Comparison of ENCODE assay signal across 18 cellular contexts in genomic region chr6:90026216-90026615, GRCh38.
DNase-seq lines count a peak whose midpoint lies in the region; ATAC-seq, FAIRE-seq and TF ChIP-seq lines count a peak whose summit lies in the region.
"Had no signal": no experiment of that assay in that cellular context is flagged by ENCODE, and none has a peak within 500 bp of the region (broad histone marks: within the 10 kb centered on the region; RNA-seq: fewer than 3 reads in every experiment).

No MANE protein-coding gene starts in this region.

- ATAC-seq in activated CD8-positive, alpha-beta memory T cell treated with anti-CD3 and anti-CD28 coated beads, Interleukin-2, amount 10 ng/mL, durations not matched to agents 7 days and 5 days = no peak
- ATAC-seq in psoas muscle (peak in 1 of 4 donors; percentile 5), HG03378 (IDR thresholded peaks at IDR 0.05; ENCODE audit: unreplicated experiment) (no peak), GM19328 (IDR thresholded peaks at IDR 0.05; ENCODE audit: unreplicated experiment) (no peak), Right ventricle myocardium superior (ENCODE audit: poor library complexity) (no peak)
- ATAC-seq: GM23338 had no signal

- peak overlapping the region; percentile 0 for H3K4me3 Mint-ChIP-seq in activated CD8-positive, alpha-beta memory T cell treated with anti-CD3 and anti-CD28 coated beads, Interleukin-2, amount 10 ng/mL, durations not matched to agents 7 days and 5 days
- H3K4me3 Mint-ChIP-seq: GM23338 had no signal

- H3K9me3 ChIP-seq in SJSA1 (replicated peaks) = no peaks in the 10 kb centered on the region
- no peaks in the 10 kb centered on the region for H3K9me3 ChIP-seq in psoas muscle

- no peak for DNase-seq in activated CD8-positive, alpha-beta memory T cell treated with anti-CD3 and anti-CD28 coated beads, Interleukin-2, amount 10 ng/mL, durations not matched to agents 7 days and 5 days
- DNase-seq in activated CD8-positive, alpha-beta memory T cell treated with anti-CD3 and anti-CD28 coated beads, Interleukin-2, amount 50 U/mL, for 48 hours = no peak
- DNase-seq in SJSA1 (ENCODE audit: low read depth in 1 of 2, low spot score in 2 of 2) (no peak), bronchial epithelial cell (ENCODE audit: low read depth) (peak; percentile 49), psoas muscle (no peak), Right ventricle myocardium superior (no peak)
- DNase-seq: anterior cingulate cortex, cortex of kidney, erythroblast, hippocampal formation, Kasumi-1, NCI-H1417 treated with DMSO at 0.1 percent for 48 hours, NCI-H446 treated with DMSO at 0.1 percent for 48 hours, posterior cingulate gyrus had no signal

- H3K9me3 Mint-ChIP-seq in activated CD8-positive, alpha-beta memory T cell treated with anti-CD3 and anti-CD28 coated beads, Interleukin-2, amount 10 ng/mL, durations not matched to agents 7 days and 5 days (ENCODE audit: low read depth) = no peaks in the 10 kb centered on the region
- H3K9me3 Mint-ChIP-seq: GM23338 had no signal

- 78 to 92% (median 89%) methylated on average over 1 of the region's 1 CpG for WGBS in psoas muscle, 3 donors

- H3K36me3 ChIP-seq in SJSA1 (no peaks in the 10 kb centered on the region), bronchial epithelial cell (ENCODE audit: control insufficient read depth, insufficient read depth, low read length) (no peaks in the 10 kb centered on the region), psoas muscle (ENCODE audit: insufficient read depth in 1 of 2, low read depth in 1 of 2) (no peaks in the 10 kb centered on the region)

- CTCF ChIA-PET in activated CD8-positive, alpha-beta memory T cell treated with anti-CD3 and anti-CD28 coated beads, Interleukin-2, amount 10 ng/mL, durations not matched to agents 7 days and 5 days (lab: Charles Lee) = interaction anchor here (1.8 kb wide), 1 partner anchor 17 kb away, joined by 4 read pairs; no protein-coding TSS in a partner anchor

- H3K27ac ChIP-seq in SJSA1 (0 out of 2 replicates have a peak overlapping the region, but pooled peaks have one; percentile 3), psoas muscle (peak overlapping the region; percentile 48)
- H3K27ac ChIP-seq: VCaP had no signal

- H3K27ac Mint-ChIP-seq in activated CD8-positive, alpha-beta memory T cell treated with anti-CD3 and anti-CD28 coated beads, Interleukin-2, amount 10 ng/mL, durations not matched to agents 7 days and 5 days = peak overlapping the region; percentile 61
- H3K27ac Mint-ChIP-seq: GM23338 had no signal

- no peak for FAIRE-seq in bronchial epithelial cell (lab: Jason Lieb, UNC)

- intact Hi-C loops in psoas muscle (cut with DNase I) (no loop called here), Right ventricle myocardium superior (cut with DNase I) (no loop called here)

- H3K27me3 ChIP-seq in SJSA1 (replicated peaks) = no peaks in the 10 kb centered on the region
- no peaks in the 10 kb centered on the region for H3K27me3 ChIP-seq in bronchial epithelial cell (ENCODE audit: control insufficient read depth, insufficient read depth, low read length)
- no peaks in the 10 kb centered on the region for H3K27me3 ChIP-seq in psoas muscle (ENCODE audit: insufficient read depth in 3 of 3, low read length in 2 of 3)

- H3K36me3 Mint-ChIP-seq in activated CD8-positive, alpha-beta memory T cell treated with anti-CD3 and anti-CD28 coated beads, Interleukin-2, amount 10 ng/mL, durations not matched to agents 7 days and 5 days = peaks cover 24% of the 10 kb centered on the region

- H3K4me1 ChIP-seq in SJSA1 (replicated peaks) (peaks cover 12% of the 10 kb centered on the region), psoas muscle (peaks cover 30% of the 10 kb centered on the region)

- H3K4me1 Mint-ChIP-seq in activated CD8-positive, alpha-beta memory T cell treated with anti-CD3 and anti-CD28 coated beads, Interleukin-2, amount 10 ng/mL, durations not matched to agents 7 days and 5 days = peaks cover 58% of the 10 kb centered on the region

- no peaks in the 10 kb centered on the region for H3K27me3 Mint-ChIP-seq in activated CD8-positive, alpha-beta memory T cell treated with anti-CD3 and anti-CD28 coated beads, Interleukin-2, amount 10 ng/mL, durations not matched to agents 7 days and 5 days

- H3K4me3 ChIP-seq in SJSA1 (no peak overlapping the region), bronchial epithelial cell (ENCODE audit: low read depth, low read length) (no peak overlapping the region), psoas muscle (no peak overlapping the region)
- H3K4me3 ChIP-seq: GM23338 had no signal

- TF ChIP-seq CTCF in bronchial epithelial cell (IDR thresholded peaks at IDR 0.05; ENCODE audit: insufficient read depth, low read length, severe bottlenecking) (no peak), psoas muscle (IDR thresholded peaks at IDR 0.05) (no peak)
